Comparison of ENCODE assay signal across 1 cellular context in the genomic region with DNA sequence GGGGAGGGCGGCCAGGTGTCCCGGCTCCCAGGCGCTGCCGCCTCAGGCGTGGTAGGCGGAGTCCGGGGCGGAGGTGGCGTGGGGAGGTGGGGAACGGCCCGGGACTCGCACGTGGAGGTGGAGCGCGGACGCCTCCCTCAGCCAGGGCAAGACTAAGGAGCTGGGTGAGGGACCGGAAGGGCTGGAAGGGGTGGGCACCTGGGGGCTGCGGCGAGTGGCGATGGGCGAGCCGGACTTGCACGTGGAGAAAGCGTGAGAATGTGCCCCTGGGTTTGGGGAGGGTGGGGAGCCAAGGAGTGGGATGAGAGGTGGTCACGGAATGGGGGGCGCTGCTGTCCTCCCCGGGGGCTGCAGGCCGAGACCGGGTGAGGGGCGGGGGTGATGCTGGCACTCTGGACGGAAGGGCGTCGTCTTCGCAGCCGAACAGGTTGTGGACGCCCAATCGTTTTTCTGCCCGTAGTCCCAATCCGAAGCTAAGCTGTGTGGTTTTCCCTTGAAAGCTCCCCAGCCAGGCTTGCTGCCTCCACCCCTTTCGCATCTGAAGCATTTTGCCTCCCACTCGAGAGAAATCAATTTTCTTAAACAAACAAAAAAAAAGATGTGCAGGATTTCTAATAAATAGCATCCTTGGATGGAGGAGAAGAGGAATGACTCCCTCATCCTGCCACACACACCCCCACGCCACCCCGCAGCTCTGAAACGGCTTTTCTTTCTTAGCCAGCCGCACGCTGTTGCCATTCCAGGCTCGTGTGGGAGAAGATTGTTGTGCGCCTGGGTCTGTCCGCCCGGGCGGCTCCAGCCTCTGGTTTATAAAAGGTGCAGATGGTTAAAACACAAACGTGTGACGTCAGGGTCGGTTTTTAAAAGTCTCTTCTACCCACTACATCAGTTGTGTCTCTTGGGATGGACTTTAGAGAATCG.
TF ChIP-seq lines count a peak whose summit lies in the region.

No MANE protein-coding gene starts in this region.

TF ChIP-seq in WTC11, 78 proteins besides CTCF, POLR2A, EP300 and RAD21 (continued from another document):
- TF ChIP-seq, protein P1, sequence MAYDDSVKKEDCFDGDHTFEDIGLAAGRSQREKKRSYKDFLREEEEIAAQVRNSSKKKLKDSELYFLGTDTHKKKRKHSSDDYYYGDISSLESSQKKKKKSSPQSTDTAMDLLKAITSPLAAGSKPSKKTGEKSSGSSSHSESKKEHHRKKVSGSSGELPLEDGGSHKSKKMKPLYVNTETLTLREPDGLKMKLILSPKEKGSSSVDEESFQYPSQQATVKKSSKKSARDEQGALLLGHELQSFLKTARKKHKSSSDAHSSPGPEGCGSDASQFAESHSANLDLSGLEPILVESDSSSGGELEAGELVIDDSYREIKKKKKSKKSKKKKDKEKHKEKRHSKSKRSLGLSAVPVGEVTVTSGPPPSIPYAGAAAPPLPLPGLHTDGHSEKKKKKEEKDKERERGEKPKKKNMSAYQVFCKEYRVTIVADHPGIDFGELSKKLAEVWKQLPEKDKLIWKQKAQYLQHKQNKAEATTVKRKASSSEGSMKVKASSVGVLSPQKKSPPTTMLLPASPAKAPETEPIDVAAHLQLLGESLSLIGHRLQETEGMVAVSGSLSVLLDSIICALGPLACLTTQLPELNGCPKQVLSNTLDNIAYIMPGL (CRISPR knock-in tag; IDR thresholded peaks at IDR 0.05) = no peak
- TF ChIP-seq, protein P2, sequence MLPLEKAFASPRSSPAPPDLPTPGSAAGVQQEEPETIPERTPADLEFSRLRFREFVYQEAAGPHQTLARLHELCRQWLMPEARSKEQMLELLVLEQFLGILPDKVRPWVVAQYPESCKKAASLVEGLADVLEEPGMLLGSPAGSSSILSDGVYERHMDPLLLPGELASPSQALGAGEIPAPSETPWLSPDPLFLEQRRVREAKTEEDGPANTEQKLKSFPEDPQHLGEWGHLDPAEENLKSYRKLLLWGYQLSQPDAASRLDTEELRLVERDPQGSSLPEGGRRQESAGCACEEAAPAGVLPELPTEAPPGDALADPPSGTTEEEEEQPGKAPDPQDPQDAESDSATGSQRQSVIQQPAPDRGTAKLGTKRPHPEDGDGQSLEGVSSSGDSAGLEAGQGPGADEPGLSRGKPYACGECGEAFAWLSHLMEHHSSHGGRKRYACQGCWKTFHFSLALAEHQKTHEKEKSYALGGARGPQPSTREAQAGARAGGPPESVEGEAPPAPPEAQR (CRISPR knock-in tag; IDR thresholded peaks at IDR 0.05) = no peak
